In genomic region chr12:10497602-10498001, GRCh38 we compare ENCODE assay signal across 1 cellular context.
TF ChIP-seq lines count a peak whose summit lies in the region.

No MANE protein-coding gene starts in this region.

TF ChIP-seq in SK-N-SH treated with all-trans-retinoic acid at 6 μM for 48 hours, 23 proteins besides CTCF, POLR2A, EP300 and RAD21 (continued from another document):
- TF ChIP-seq TSHZ2 (CRISPR knock-in tag; IDR thresholded peaks at IDR 0.05) (no peak), TOX (CRISPR knock-in tag; IDR thresholded peaks at IDR 0.05; ENCODE audit: borderline replicate concordance) (no peak), BACH2 (CRISPR knock-in tag; IDR thresholded peaks at IDR 0.05; ENCODE audit: borderline replicate concordance) (no peak)
